Comparison of ENCODE assay signal across 30 cellular contexts in genomic region chr6:14919038-14919437, GRCh38.
"Had no signal": no experiment of that assay in that cellular context is flagged by ENCODE, and none has a peak within 500 bp of the region (broad histone marks: within the 10 kb centered on the region; RNA-seq: fewer than 3 reads in every experiment).

No MANE protein-coding gene starts in this region.

- H3K9me3 ChIP-seq: MG63, SJCRH30 had no signal

- H3K4me3 ChIP-seq: MG63, SJCRH30, SK-N-MC had no signal

- H3K27me3 ChIP-seq: MG63, SJCRH30 had no signal

- H3K4me3 Mint-ChIP-seq: activated CD4-positive, alpha-beta T cell treated with anti-CD3 and anti-CD28 coated beads, Interleukin-2, amount 10 ng/mL, durations not matched to agents 24 days and 14 days; activated CD8-positive, alpha-beta T cell treated with anti-CD3 and anti-CD28 coated beads, Interleukin-2, amount 10 ng/mL, durations not matched to agents 7 days and 5 days; activated naive CD4-positive, alpha-beta T cell treated with anti-CD3 and anti-CD28 coated beads, Interleukin-2, amount 10 ng/mL, durations not matched to agents 7 days and 5 days; activated naive CD8-positive, alpha-beta T cell; activated naive CD8-positive, alpha-beta T cell treated with anti-CD3 and anti-CD28 coated beads, Interleukin-2, amount 50 U/mL, for 24 hours; activated T-cell treated with anti-CD3 and anti-CD28 coated beads, Interleukin-2, amount 50 U/mL, for 24 hours; brain had no signal

- H3K27me3 Mint-ChIP-seq: activated naive CD4-positive, alpha-beta T cell treated with anti-CD3 and anti-CD28 coated beads, Interleukin-2, amount 10 ng/mL, durations not matched to agents 7 days and 5 days; activated naive CD8-positive, alpha-beta T cell; activated T-cell treated with anti-CD3 and anti-CD28 coated beads, Interleukin-2, amount 50 U/mL, for 24 hours had no signal

- H3K36me3 Mint-ChIP-seq: activated naive CD4-positive, alpha-beta T cell treated with anti-CD3 and anti-CD28 coated beads, Interleukin-2, amount 10 ng/mL, durations not matched to agents 7 days and 5 days; activated naive CD8-positive, alpha-beta T cell; brain had no signal

- H3K27ac ChIP-seq: SJCRH30, SK-N-MC, WERI-Rb-1 had no signal

- H3K36me3 ChIP-seq: MG63, SJCRH30, WERI-Rb-1 had no signal

- H3K4me1 Mint-ChIP-seq: activated CD4-positive, alpha-beta T cell treated with anti-CD3 and anti-CD28 coated beads, Interleukin-2, amount 10 ng/mL, durations not matched to agents 24 days and 14 days; activated naive CD4-positive, alpha-beta T cell treated with anti-CD3 and anti-CD28 coated beads, Interleukin-2, amount 10 ng/mL, durations not matched to agents 7 days and 5 days had no signal

- ATAC-seq: activated CD8-positive, alpha-beta T cell treated with anti-CD3 and anti-CD28 coated beads, Interleukin-2, amount 10 ng/mL, durations not matched to agents 7 days and 5 days; activated naive CD8-positive, alpha-beta T cell treated with anti-CD3 and anti-CD28 coated beads, Interleukin-2, amount 50 U/mL, for 24 hours; Panc1 had no signal

- H3K9me3 Mint-ChIP-seq: activated CD4-positive, alpha-beta T cell treated with anti-CD3 and anti-CD28 coated beads, Interleukin-2, amount 10 ng/mL, durations not matched to agents 24 days and 14 days; activated naive CD4-positive, alpha-beta T cell treated with anti-CD3 and anti-CD28 coated beads, Interleukin-2, amount 10 ng/mL, durations not matched to agents 7 days and 5 days; activated naive CD8-positive, alpha-beta T cell treated with anti-CD3 and anti-CD28 coated beads, Interleukin-2, amount 50 U/mL, for 24 hours; activated T-cell treated with anti-CD3 and anti-CD28 coated beads, Interleukin-2, amount 50 U/mL, for 24 hours had no signal

- H3K27ac Mint-ChIP-seq: activated CD4-positive, alpha-beta T cell treated with anti-CD3 and anti-CD28 coated beads, Interleukin-2, amount 10 ng/mL, durations not matched to agents 24 days and 14 days; activated CD8-positive, alpha-beta T cell treated with anti-CD3 and anti-CD28 coated beads, Interleukin-2, amount 10 ng/mL, durations not matched to agents 7 days and 5 days; activated naive CD4-positive, alpha-beta T cell treated with anti-CD3 and anti-CD28 coated beads, Interleukin-2, amount 10 ng/mL, durations not matched to agents 7 days and 5 days; activated naive CD8-positive, alpha-beta T cell; activated naive CD8-positive, alpha-beta T cell treated with anti-CD3 and anti-CD28 coated beads, Interleukin-2, amount 50 U/mL, for 24 hours; activated T-cell treated with anti-CD3 and anti-CD28 coated beads, Interleukin-2, amount 50 U/mL, for 24 hours; brain had no signal

- DNase-seq: activated CD4-positive, alpha-beta T cell treated with anti-CD3 and anti-CD28 coated beads, Interleukin-2, amount 10 ng/mL, durations not matched to agents 24 days and 14 days; activated CD4-positive, alpha-beta T cell treated with anti-CD3 and anti-CD28 coated beads, Interleukin-2, amount 50 U/mL, for 48 hours; activated CD8-positive, alpha-beta T cell treated with anti-CD3 and anti-CD28 coated beads, Interleukin-2, amount 10 ng/mL, durations not matched to agents 7 days and 5 days; activated gamma-delta T cell treated with Interleukin-2 at 50 U/mL for 16 hours; activated naive CD4-positive, alpha-beta T cell treated with anti-CD3 and anti-CD28 coated beads, Interleukin-2, amount 10 ng/mL, durations not matched to agents 7 days and 5 days; activated naive CD8-positive, alpha-beta T cell treated with anti-CD3 and anti-CD28 coated beads, Interleukin-2, amount 50 U/mL, for 24 hours; activated T-cell treated with anti-CD3 and anti-CD28 coated beads, Interleukin-2, amount 50 U/mL, for 24 hours; anterior cingulate cortex; caudate nucleus; cerebellar nuclear complex; Kasumi-1; KG1; MG63; NCI-H1048; NCI-H1105 treated with DMSO at 0.1 percent for 48 hours; NCI-H1436; NCI-H1694; NCI-H1930; NCI-H2081 treated with DMSO at 0.1 percent for 48 hours; NCI-H345; NCI-H524 treated with DMSO at 0.1 percent for 48 hours; SHP77; SJCRH30; T1000; WERI-Rb-1 had no signal

- FAIRE-seq: bronchial epithelial cell had no signal
